ENCODE assay signal across 8 cellular contexts in the genomic region with DNA sequence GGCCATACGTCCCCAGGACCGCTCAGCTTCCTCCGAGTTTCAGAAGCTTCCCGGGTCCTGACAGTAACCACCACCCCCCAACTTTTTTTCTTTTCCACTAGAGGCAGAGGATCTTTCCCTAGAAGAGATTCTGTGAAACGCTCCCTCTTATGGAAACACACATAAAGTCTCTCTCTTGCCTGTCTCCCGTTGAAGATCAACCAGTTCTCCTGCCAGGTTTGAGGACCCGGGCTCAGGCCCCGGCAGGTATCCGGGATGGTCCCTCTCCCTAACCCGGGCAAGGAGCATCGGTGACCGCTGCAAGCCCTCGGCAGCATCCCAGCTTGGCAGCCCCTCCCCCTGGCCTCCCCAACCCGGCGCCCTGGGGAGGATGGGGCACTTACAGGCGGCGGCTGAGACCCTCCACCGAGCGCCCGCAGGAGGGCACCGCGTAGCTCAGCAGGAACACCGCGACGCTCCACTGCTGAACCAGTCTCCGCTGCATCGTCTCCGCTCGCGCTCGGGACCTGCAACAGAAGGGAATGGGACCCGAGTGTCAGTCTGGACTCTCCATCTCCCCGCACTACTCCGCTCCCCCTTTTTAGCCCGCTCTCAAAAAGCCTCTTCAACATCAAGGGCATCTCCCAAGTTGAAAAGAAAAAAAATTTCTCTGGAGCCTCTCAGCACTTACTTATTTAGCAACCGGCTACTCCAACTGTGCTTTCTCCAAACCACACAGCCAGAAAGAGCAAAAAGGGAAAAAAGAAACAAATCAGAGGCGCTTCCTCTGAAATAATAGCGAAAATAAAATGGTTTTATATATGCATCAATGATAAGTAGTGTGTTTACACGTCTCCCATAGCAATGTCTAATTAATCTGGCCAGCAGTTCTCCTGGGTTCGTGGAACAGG. TPM values are rescaled to one million over a fixed set of nuclear protein-coding genes. Genes with fewer than 3 reads are reported as not detected.
DNase-seq lines count a peak whose midpoint lies in the region; ATAC-seq, FAIRE-seq and TF ChIP-seq lines count a peak whose summit lies in the region.

No MANE protein-coding gene starts in this region.

- no peaks in the 10 kb centered on the region for H3K9me3 Mint-ChIP-seq in T-helper 2 cell treated with Interferon-gamma antibody and Interleukin-4, amounts not matched to agents 5 μg/mL and 100 μg/mL, for 36 hours

- no peak overlapping the region for H3K27ac ChIP-seq in effector memory CD4-positive, alpha-beta T cell (ENCODE audit: insufficient read depth, low read length, poor library complexity, severe bottlenecking)
- H3K27ac ChIP-seq in mesodermal cell (ENCODE audit: low read depth, low read length, severe bottlenecking): no peak overlapping the region
- H3K27ac ChIP-seq in upper lobe of right lung: no peak overlapping the region

- peak overlapping the region; percentile 44 for H3K4me3 ChIP-seq in effector memory CD4-positive, alpha-beta T cell (ENCODE audit: insufficient read depth, low read depth, low read length, poor library complexity, severe bottlenecking)
- peak overlapping the region; percentile 42 for H3K4me3 ChIP-seq in mesodermal cell (ENCODE audit: extremely low read depth, insufficient read depth, low read length, poor library complexity, severe bottlenecking)
- peak overlapping the region; percentile 48 for H3K4me3 ChIP-seq in upper lobe of right lung

- no peak for TF ChIP-seq CTCF in upper lobe of right lung (IDR thresholded peaks at IDR 0.05)

- H3K4me1 ChIP-seq in effector memory CD4-positive, alpha-beta T cell (ENCODE audit: control insufficient read depth, insufficient read depth, low read length, poor library complexity, severe bottlenecking): peaks cover 14% of the 10 kb centered on the region
- peaks cover 21% of the 10 kb centered on the region for H3K4me1 ChIP-seq in mesodermal cell (ENCODE audit: control insufficient read depth, insufficient read depth, low read length, poor library complexity, severe bottlenecking)
- peaks cover 23% of the 10 kb centered on the region for H3K4me1 ChIP-seq in upper lobe of right lung

- intact Hi-C loops in upper lobe of right lung (cut with DNase I): no loop called here

- no peaks in the 10 kb centered on the region for H3K9me3 ChIP-seq in effector memory CD4-positive, alpha-beta T cell (ENCODE audit: control insufficient read depth, low read length)
- H3K9me3 ChIP-seq in mesodermal cell (ENCODE audit: control insufficient read depth, low read length) (no peaks in the 10 kb centered on the region), upper lobe of right lung (no peaks in the 10 kb centered on the region)

- ATAC-seq in upper lobe of right lung: peak; percentile 41
- no peak for ATAC-seq in HG03135 (IDR thresholded peaks at IDR 0.05; ENCODE audit: unreplicated experiment)
- ATAC-seq in HG02571 (IDR thresholded peaks at IDR 0.05; ENCODE audit: unreplicated experiment): no peak

- H3K4me3 Mint-ChIP-seq in T-helper 2 cell treated with Interferon-gamma antibody and Interleukin-4, amounts not matched to agents 5 μg/mL and 100 μg/mL, for 36 hours: peak overlapping the region; percentile 77

- no peak overlapping the region for H3K27ac Mint-ChIP-seq in T-helper 2 cell treated with Interferon-gamma antibody and Interleukin-4, amounts not matched to agents 5 μg/mL and 100 μg/mL, for 36 hours

- H3K27me3 ChIP-seq in effector memory CD4-positive, alpha-beta T cell (replicated peaks; ENCODE audit: control insufficient read depth, insufficient read depth, low read length, poor library complexity, severe bottlenecking): peaks cover 45% of the 10 kb centered on the region
- peaks cover 47% of the 10 kb centered on the region for H3K27me3 ChIP-seq in upper lobe of right lung

- DNase-seq in T-helper 2 cell treated with Interferon-gamma antibody and Interleukin-4, amounts not matched to agents 5 μg/mL and 100 μg/mL, for 36 hours (ENCODE audit: low spot score): no peak
- DNase-seq in T-helper 2 cell (no peak), RCC 7860 (ENCODE audit: low spot score) (peak; percentile 46), upper lobe of right lung (peak; percentile 63)
- no peak for DNase-seq in effector memory CD4-positive, alpha-beta T cell

- H3K4me1 Mint-ChIP-seq in T-helper 2 cell treated with Interferon-gamma antibody and Interleukin-4, amounts not matched to agents 5 μg/mL and 100 μg/mL, for 36 hours (ENCODE audit: low read depth): peaks cover 14% of the 10 kb centered on the region

- H3K36me3 ChIP-seq in effector memory CD4-positive, alpha-beta T cell (ENCODE audit: control insufficient read depth, insufficient read depth, low read length): no peaks in the 10 kb centered on the region
- H3K36me3 ChIP-seq in mesodermal cell (ENCODE audit: control insufficient read depth, insufficient read depth, low read length) (no peaks in the 10 kb centered on the region), upper lobe of right lung (no peaks in the 10 kb centered on the region)

- H3K27me3 Mint-ChIP-seq in T-helper 2 cell treated with Interferon-gamma antibody and Interleukin-4, amounts not matched to agents 5 μg/mL and 100 μg/mL, for 36 hours (ENCODE audit: low read depth): peaks cover 83% of the 10 kb centered on the region

- 0 to 1% methylated on average over 28 to 35 of the region's 40 CpGs for WGBS in mesodermal cell (ENCODE audit: insufficient coverage in 2 of 2), 2 experiments

- peaks cover 1% of the 10 kb centered on the region for H3K36me3 Mint-ChIP-seq in T-helper 2 cell treated with Interferon-gamma antibody and Interleukin-4, amounts not matched to agents 5 μg/mL and 100 μg/mL, for 36 hours (ENCODE audit: low read depth)

- FAIRE-seq in RCC 7860 (lab: Jason Lieb, UNC): no peak

RNA-seq across cellular contexts. Expression of a gene that starts 3.3 kb away (rescaled TPM):
- polyA plus RNA-seq in mesodermal cell (2013, experiment 1 of 2): 2.6 TPM
- polyA plus RNA-seq in mesodermal cell (2013, experiment 2 of 2): 1.5 TPM
- 1.9 TPM for total RNA-seq in upper lobe of right lung

Comparison
In these comparisons a context has a peak if more than half of its experiments do, and no peak if none do; other contexts are left out.
1. DNase-seq: peak in RCC 7860 (single experiment) and upper lobe of right lung (single experiment); none in T-helper 2 cell treated with Interferon-gamma antibody and Interleukin-4, amounts not matched to agents 5 μg/mL and 100 μg/mL, for 36 hours (single experiment), T-helper 2 cell (0 of 5) and effector memory CD4-positive, alpha-beta T cell (0 of 3).
2. Peak in every context shown above with its lines, with median percentiles within 50 percentile points of each other: H3K4me3 ChIP-seq.